Comparison of ENCODE assay signal across 11 cellular contexts in genomic region chr14:32808574-32809098, GRCh38.
A peak's percentile ranks its signal among the peaks of the same experiment; 100 is the strongest.
DNase-seq lines count a peak whose midpoint lies in the region; ATAC-seq, FAIRE-seq and TF ChIP-seq lines count a peak whose summit lies in the region.
"Had no signal": no experiment of that assay in that cellular context is flagged by ENCODE, and none has a peak within 500 bp of the region (broad histone marks: within the 10 kb centered on the region; RNA-seq: fewer than 3 reads in every experiment).

No MANE protein-coding gene starts in this region.

- H2AFZ ChIP-seq in Karpas-422 (ENCODE audit: low read length), result no peak overlapping the region

- no peak overlapping the region for H3K9ac ChIP-seq in Karpas-422 (ENCODE audit: low read length)

- peak; percentile 46 for FAIRE-seq in endometrium (lab: Jason Lieb, UNC)
- FAIRE-seq: TTC549 had no signal

- peaks cover 16% of the 10 kb centered on the region for H3K36me3 Mint-ChIP-seq in nephron (ENCODE audit: low read depth)

- peaks cover 20% of the 10 kb centered on the region for H3K9me3 Mint-ChIP-seq in nephron

- peak overlapping the region; percentile 9 to 92 (median 62) for H3K27ac Mint-ChIP-seq in nephron

- peaks cover 3% of the 10 kb centered on the region; the same call in 1 of the 2 replicates for H3K27me3 ChIP-seq in Karpas-422 (ENCODE audit: low read length)
- H3K27me3 ChIP-seq: transverse colon had no signal

- no peak for ATAC-seq in GM18861 (IDR thresholded peaks at IDR 0.05; ENCODE audit: unreplicated experiment)

- H3K36me3 ChIP-seq in Karpas-422 (ENCODE audit: insufficient read depth, low read length), result no peaks in the 10 kb centered on the region
- H3K36me3 ChIP-seq: transverse colon had no signal

- H3K27me3 Mint-ChIP-seq in nephron (ENCODE audit: low read depth), result no peaks in the 10 kb centered on the region

- no peaks in the 10 kb centered on the region for H3K4me1 ChIP-seq in Karpas-422 (ENCODE audit: low read length)

- no peaks in the 10 kb centered on the region for H3K79me2 ChIP-seq in Karpas-422 (ENCODE audit: low read length)

- DNase-seq in EH (ENCODE audit: low read depth) (peak; percentile 65), NCI-H2107 (lab: John Stamatoyannopoulos, UW) (peak; percentile 16), AML-193 (lab: John Stamatoyannopoulos, UW) (no peak), Karpas-422 (no peak)
- DNase-seq in stimulated activated CD4-positive, alpha-beta T cell treated with anti-CD3 and anti-CD28 coated beads, Interleukin-15, amount 100 ng/mL, for 24 hours, result no peak
- DNase-seq: stimulated activated CD4-positive, alpha-beta T cell treated with anti-CD3 and anti-CD28 coated beads, Interleukin-2, amount 100 ng/mL, for 24 hours; transverse colon had no signal

- no peaks in the 10 kb centered on the region for H3K9me2 ChIP-seq in Karpas-422 (replicated peaks; ENCODE audit: insufficient read depth, low read length)

- H3K4me3 ChIP-seq in Karpas-422 (ENCODE audit: low read length), result no peak overlapping the region

- H3K27ac ChIP-seq in Karpas-422 (ENCODE audit: low read length), result no peak overlapping the region

- peaks cover 9% of the 10 kb centered on the region for H3K9me3 ChIP-seq in Karpas-422 (ENCODE audit: low read length)

- no peak overlapping the region for H3K4me2 ChIP-seq in Karpas-422 (ENCODE audit: low read depth, low read length, poor library complexity, severe bottlenecking)

- TF ChIP-seq CTCF in nephron (IDR thresholded peaks at IDR 0.05; ENCODE audit: unreplicated experiment in 3 of 3), result no peak

- no peaks in the 10 kb centered on the region for H4K20me1 ChIP-seq in Karpas-422 (ENCODE audit: insufficient read depth, low read depth, low read length)

- peaks cover 22% of the 10 kb centered on the region for H3K4me1 Mint-ChIP-seq in nephron

- peak overlapping the region in 1 of 3 experiments; percentile 4 for H3K4me3 Mint-ChIP-seq in nephron

Comparison
In these comparisons a context has a peak if more than half of its experiments do, and no peak if none do; other contexts are left out.
1. DNase-seq: peak in EH (single experiment) and NCI-H2107 (single experiment); none in stimulated activated CD4-positive, alpha-beta T cell treated with anti-CD3 and anti-CD28 coated beads, Interleukin-15, amount 100 ng/mL, for 24 hours (single experiment), AML-193 (0 of 2) and Karpas-422 (single experiment).